Comparison of ENCODE assay signal across 21 cellular contexts in the genomic region with DNA sequence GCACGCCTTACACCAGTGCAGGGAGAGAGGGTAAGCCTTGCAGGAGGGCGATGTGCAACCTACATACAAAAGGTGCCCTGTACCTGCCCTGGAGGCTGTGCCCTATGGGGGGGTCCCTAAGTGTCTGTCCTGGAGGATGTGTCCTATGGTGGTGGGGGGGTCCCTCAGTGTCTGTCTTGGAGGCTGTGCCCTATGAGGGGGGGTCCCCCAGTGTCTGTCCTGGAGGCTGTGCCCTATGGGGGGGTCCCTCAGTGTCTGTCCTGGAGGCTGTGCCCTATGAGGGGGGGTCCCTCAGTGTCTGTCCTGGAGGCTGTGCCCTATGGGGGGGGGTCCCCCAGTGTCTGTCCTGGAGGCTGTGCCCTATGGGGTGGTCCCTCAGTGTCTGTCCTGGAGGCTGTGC.
A peak's percentile ranks its signal among the peaks of the same experiment; 100 is the strongest.
DNase-seq lines count a peak whose midpoint lies in the region; ATAC-seq and TF ChIP-seq lines count a peak whose summit lies in the region.
"Had no signal": no experiment of that assay in that cellular context is flagged by ENCODE, and none has a peak within 500 bp of the region (broad histone marks: within the 10 kb centered on the region; RNA-seq: fewer than 3 reads in every experiment).

No MANE protein-coding gene starts in this region.

- H3K4me3 Mint-ChIP-seq in neural crest cell (no peak overlapping the region), type B pancreatic cell (no peak overlapping the region)
- H3K4me3 Mint-ChIP-seq: CD14-positive monocyte, GM23338 had no signal

- 98 to 100% methylated on average over 2 of the region's 2 CpGs for WGBS in heart right ventricle, 2 donors

- H3K27me3 Mint-ChIP-seq in neural crest cell (ENCODE audit: low read depth): no peaks in the 10 kb centered on the region
- H3K27me3 Mint-ChIP-seq in type B pancreatic cell: no peaks in the 10 kb centered on the region

- no peak for ATAC-seq in heart right ventricle
- ATAC-seq: GM23338 had no signal

- H3K79me2 ChIP-seq in PC-9 (ENCODE audit: low read depth): no peaks in the 10 kb centered on the region

- H3K27ac ChIP-seq in left ventricle myocardium inferior (replicated peaks) (no peak overlapping the region), heart right ventricle (no peak overlapping the region), coronary artery (no peak overlapping the region), PC-9 (no peak overlapping the region)

- H3K4me1 Mint-ChIP-seq in neural crest cell: peaks cover 18% of the 10 kb centered on the region
- H3K4me1 Mint-ChIP-seq in type B pancreatic cell (ENCODE audit: unreplicated experiment): peaks cover 25% of the 10 kb centered on the region
- H3K4me1 Mint-ChIP-seq: CD14-positive monocyte had no signal

- H3K27ac Mint-ChIP-seq in neural crest cell (ENCODE audit: unreplicated experiment): peak overlapping the region; percentile 27
- H3K27ac Mint-ChIP-seq in type B pancreatic cell: peak overlapping the region; percentile 99
- H3K27ac Mint-ChIP-seq: GM23338 had no signal

- no peaks in the 10 kb centered on the region for H3K9me3 Mint-ChIP-seq in neural crest cell
- H3K9me3 Mint-ChIP-seq in type B pancreatic cell: no peaks in the 10 kb centered on the region

- no peaks in the 10 kb centered on the region; the same call in 1 of the 2 replicates for H4K20me1 ChIP-seq in PC-9 (ENCODE audit: insufficient read depth)

- peaks cover 53% of the 10 kb centered on the region for H3K36me3 ChIP-seq in left ventricle myocardium inferior
- peaks cover 0 to 82% (median 16%) of the 10 kb centered on the region in 9 donors for H3K36me3 ChIP-seq in heart right ventricle
- H3K36me3 ChIP-seq in PC-9 (ENCODE audit: low read depth): peaks cover 8% of the 10 kb centered on the region

- H3K4me2 ChIP-seq in PC-9: no peak overlapping the region
- H3K4me2 ChIP-seq: GM23338 had no signal

- H3K27me3 ChIP-seq in left ventricle myocardium inferior (ENCODE audit: low read depth) (no peaks in the 10 kb centered on the region), heart right ventricle (no peaks in the 10 kb centered on the region), PC-9 (ENCODE audit: insufficient read depth, low read depth) (no peaks in the 10 kb centered on the region)

- H3K9me3 ChIP-seq in left ventricle myocardium inferior (replicated peaks): peaks cover 8% of the 10 kb centered on the region
- peaks cover 0 to 9% (median 3%) of the 10 kb centered on the region in 11 donors for H3K9me3 ChIP-seq in heart right ventricle
- peaks cover 11% of the 10 kb centered on the region; the same call in 1 of the 2 replicates for H3K9me3 ChIP-seq in PC-9 (ENCODE audit: insufficient read depth, low read depth)

- H3K36me3 Mint-ChIP-seq in neural crest cell (ENCODE audit: low read depth) (peaks cover 18% of the 10 kb centered on the region), type B pancreatic cell (no peaks in the 10 kb centered on the region)

- peaks cover 16% of the 10 kb centered on the region for H3K4me1 ChIP-seq in left ventricle myocardium inferior
- peaks cover 0 to 17% (median 0%) of the 10 kb centered on the region in 9 donors for H3K4me1 ChIP-seq in heart right ventricle
- no peaks in the 10 kb centered on the region for H3K4me1 ChIP-seq in PC-9 (replicated peaks; ENCODE audit: insufficient read depth)

- H3K9me2 ChIP-seq in PC-9 (ENCODE audit: insufficient read depth): no peaks in the 10 kb centered on the region

- peak; percentile 3 for DNase-seq in left ventricle myocardium inferior
- no peak for DNase-seq in heart right ventricle
- peak; percentile 69 for DNase-seq in coronary artery (ENCODE audit: low spot score)
- no peak for DNase-seq in neural crest cell (ENCODE audit: low read depth, low spot score)
- DNase-seq in type B pancreatic cell (ENCODE audit: extremely low spot score, unreplicated experiment): no peak
- DNase-seq in RPMI8226: no peak
- DNase-seq in PC-9: no peak
- no peak for DNase-seq in SIG-M5 (lab: John Stamatoyannopoulos, UW)
- DNase-seq: ACHN; AML-193; DMS 273 treated with DMSO at 0.1 percent for 48 hours; GF-D8; KBM-7; MV-4-11; NCI-H1436; NCI-H2029 treated with DMSO at 0.1 percent for 48 hours; NCI-H2171 treated with DMSO at 0.1 percent for 48 hours; NCI-H446 treated with DMSO at 0.1 percent for 48 hours; NK-92 treated with Interleukin-12 subunit alpha and Interleukin-12 subunit beta, amount 100 ng/mL, for 24 hours had no signal

- H3K4me3 ChIP-seq in left ventricle myocardium inferior (no peak overlapping the region), heart right ventricle (no peak overlapping the region), coronary artery (no peak overlapping the region), PC-9 (no peak overlapping the region)
- H3K4me3 ChIP-seq: GM23338 had no signal

- CTCF ChIA-PET in PC-9 (lab: Charles Lee): no interaction called here

- H2AFZ ChIP-seq in PC-9: no peak overlapping the region
- H2AFZ ChIP-seq: GM23338 had no signal

- POLR2A ChIA-PET in PC-9 (lab: Charles Lee; ENCODE audit: unreplicated experiment): no interaction called here

- H3F3A ChIP-seq in PC-9 (ENCODE audit: insufficient read depth, low read depth): no peaks in the 10 kb centered on the region

- intact Hi-C loops in left ventricle myocardium inferior (cut with micrococcal nuclease) (no loop called here), heart right ventricle (cut with DNase I) (no loop called here), PC-9 (cut with micrococcal nuclease; ENCODE audit: unreplicated experiment) (no loop called here)

- no peak for TF ChIP-seq CTCF in left ventricle myocardium inferior (IDR thresholded peaks at IDR 0.05; ENCODE audit: borderline replicate concordance)
- no peak for TF ChIP-seq CTCF in heart right ventricle (IDR thresholded peaks at IDR 0.05)
- TF ChIP-seq CTCF in coronary artery (IDR thresholded peaks at IDR 0.05): no peak
- no peak for TF ChIP-seq CTCF in neural crest cell (conservative IDR thresholded peaks at IDR 0.05)
- TF ChIP-seq CTCF in type B pancreatic cell (conservative IDR thresholded peaks at IDR 0.05): no peak
- TF ChIP-seq CTCF in PC-9 (conservative IDR thresholded peaks at IDR 0.05): no peak

- BruUV-seq in PC-9 (replicated peaks; lab: Mats Ljungman, UMichigan): no TSS peak

Comparison
In these comparisons a context has a peak if more than half of its experiments do, and no peak if none do; other contexts are left out.
1. DNase-seq: peak in left ventricle myocardium inferior (single experiment) and coronary artery (single experiment); none in heart right ventricle (0 of 2), neural crest cell (single experiment), type B pancreatic cell (single experiment), RPMI8226 (single experiment), PC-9 (0 of 2) and SIG-M5 (single experiment).